ENCODE assay signal across 13 cellular contexts in the genomic region with DNA sequence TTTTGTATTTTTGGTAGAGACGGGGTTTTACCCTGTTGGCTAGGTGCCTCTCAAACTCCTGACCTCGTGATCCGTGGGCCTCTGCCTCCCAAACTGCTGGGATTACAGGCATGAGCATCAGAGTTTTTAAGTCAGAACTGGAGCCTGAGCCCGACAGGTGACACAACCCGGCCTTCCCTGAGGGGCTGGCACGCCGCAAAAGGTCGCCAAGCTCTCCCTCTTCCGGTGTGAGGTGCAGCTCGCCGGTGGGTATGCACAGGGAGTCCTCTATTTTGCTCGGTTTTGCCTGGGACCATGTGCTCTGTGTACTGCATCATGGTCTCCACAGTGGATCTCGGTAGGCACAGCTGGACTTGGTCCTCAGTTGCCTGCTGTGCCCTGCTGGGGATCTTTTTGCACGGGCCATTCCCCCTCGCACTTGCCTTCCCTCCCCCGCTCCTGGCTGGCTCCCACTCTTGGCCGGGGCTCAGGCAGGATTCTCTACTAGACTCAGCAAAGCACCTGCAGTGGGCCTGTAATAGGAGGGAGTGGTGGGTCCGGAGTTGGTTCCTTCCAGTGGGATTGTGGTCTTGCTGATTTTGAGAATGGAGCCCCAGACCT.
"Had no signal": no experiment of that assay in that cellular context is flagged by ENCODE, and none has a peak within 500 bp of the region (broad histone marks: within the 10 kb centered on the region; RNA-seq: fewer than 3 reads in every experiment).

No MANE protein-coding gene starts in this region.

- H3K36me3 ChIP-seq: esophagus muscularis mucosa, sigmoid colon, thyroid gland had no signal

- H3K9me3 ChIP-seq: esophagus muscularis mucosa, sigmoid colon, spleen, thyroid gland had no signal

- FAIRE-seq: keratinocyte had no signal

- H3K4me3 ChIP-seq: esophagus muscularis mucosa, hepatocyte, sigmoid colon, spleen, thyroid gland had no signal

- H2AFZ ChIP-seq: hepatocyte had no signal

- DNase-seq: activated CD4-positive, alpha-beta T cell treated with anti-CD3 and anti-CD28 coated beads, Interleukin-2, amount 10 ng/mL, durations not matched to agents 7 days and 5 days; activated CD4-positive, CD25-positive, alpha-beta regulatory T cell; activated naive CD8-positive, alpha-beta T cell treated with anti-CD3 and anti-CD28 coated beads, Interleukin-2, amount 10 ng/mL, durations not matched to agents 7 days and 5 days; central memory CD4-positive, alpha-beta T cell; effector CD4-positive, alpha-beta T cell; left ventricle myocardium superior; sigmoid colon; spleen; thyroid gland had no signal

- H3K27ac ChIP-seq: coronary artery, esophagus muscularis mucosa, hepatocyte, sigmoid colon, thyroid gland had no signal

- H3K79me2 ChIP-seq: hepatocyte had no signal

- H3K4me2 ChIP-seq: hepatocyte had no signal

- H3K27me3 ChIP-seq: hepatocyte, sigmoid colon, spleen, thyroid gland had no signal
